In the genomic region with DNA sequence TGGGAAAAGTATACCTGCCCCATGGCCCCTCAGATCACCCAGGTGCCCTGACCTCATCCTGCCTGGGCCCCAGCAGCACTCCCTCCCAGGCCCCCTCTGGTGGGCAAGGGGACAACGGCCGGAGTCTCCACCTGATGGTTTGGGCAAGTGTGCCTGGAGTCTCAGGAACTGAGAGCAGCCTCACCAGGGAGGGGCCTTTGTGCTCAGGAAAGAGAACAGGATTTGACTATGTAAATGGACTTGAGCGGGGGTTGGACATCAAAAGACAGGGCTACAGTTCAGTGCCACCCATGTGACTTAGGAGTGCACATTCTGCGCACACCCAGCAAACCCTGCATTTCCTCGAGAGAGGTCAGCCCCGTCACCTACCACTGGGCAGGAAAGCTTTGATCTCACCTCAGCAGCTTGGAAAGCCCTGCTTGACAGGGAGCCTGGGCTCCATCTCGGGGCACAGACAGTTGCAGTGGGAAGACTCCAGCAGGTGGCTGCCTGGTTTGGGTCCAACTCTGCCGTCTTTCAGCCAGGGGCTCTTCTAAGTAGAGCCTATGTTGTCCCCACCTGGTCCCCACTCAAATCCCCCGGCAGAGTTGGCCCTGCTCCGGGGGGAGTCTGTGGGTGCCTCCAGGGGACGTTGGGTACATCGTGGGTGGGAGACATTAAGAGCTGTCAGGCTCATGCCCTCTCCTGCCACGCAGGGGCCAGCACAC, we compare ENCODE assay signal across 1 cellular context.
TF ChIP-seq lines count a peak whose summit lies in the region.

No MANE protein-coding gene starts in this region.

TF ChIP-seq in HepG2, 621 proteins besides CTCF, POLR2A, EP300 and RAD21 (continued from another document and continues in another):
- TF ChIP-seq ZNF709 (CRISPR knock-in tag; IDR thresholded peaks at IDR 0.05) (0 out of 2 replicates have a peak, but pooled peaks have one; percentile 17), GLI4 (CRISPR knock-in tag; IDR thresholded peaks at IDR 0.05; ENCODE audit: borderline replicate concordance) (no peak), PRPF4 (IDR thresholded peaks at IDR 0.05; ENCODE audit: low read depth, low read length, poor library complexity, severe bottlenecking) (no peak), SP4 (CRISPR knock-in tag; IDR thresholded peaks at IDR 0.05) (0 out of 2 replicates have a peak, but pooled peaks have one; percentile 23), PPARG (CRISPR knock-in tag; conservative IDR thresholded peaks at IDR 0.05) (peak; percentile 73; the same call in 1 of the 2 replicates), ZNF567 (CRISPR knock-in tag; IDR thresholded peaks at IDR 0.05; ENCODE audit: borderline replicate concordance) (no peak; the same call in 1 of the 2 replicates), SPEN (CRISPR knock-in tag; IDR thresholded peaks at IDR 0.05; ENCODE audit: low read depth) (peak; percentile 88), CENPT (CRISPR knock-in tag; IDR thresholded peaks at IDR 0.05; ENCODE audit: low read depth) (peak; percentile 60; the same call in 1 of the 2 replicates), HMGA1 (CRISPR knock-in tag; conservative IDR thresholded peaks at IDR 0.05) (no peak), MXI1 (IDR thresholded peaks at IDR 0.05; ENCODE audit: borderline replicate concordance, low read depth, low read length) (peak; percentile 77; the same call in 1 of the 3 replicates), NFE2L2 (IDR thresholded peaks at IDR 0.05; ENCODE audit: low read length) (no peak), U2AF1 (optimal IDR thresholded peaks at IDR 0.05; ENCODE audit: low read depth, low read length) (peak; percentile 94), MLLT10 (CRISPR knock-in tag; IDR thresholded peaks at IDR 0.05) (no peak), ZFP90 (CRISPR knock-in tag; IDR thresholded peaks at IDR 0.05; ENCODE audit: borderline replicate concordance) (peak; percentile 86; the same call in 1 of the 2 replicates), ATAD3A (CRISPR knock-in tag; IDR thresholded peaks at IDR 0.05) (no peak), CREM (IDR thresholded peaks at IDR 0.05) (peak; percentile 77), CREM (CRISPR knock-in tag; IDR thresholded peaks at IDR 0.05) (no peak), ARNTL (CRISPR knock-in tag; IDR thresholded peaks at IDR 0.05) (peak; percentile 95), SIX4 (CRISPR knock-in tag; IDR thresholded peaks at IDR 0.05) (peak; percentile 74; the same call in 1 of the 2 replicates), ARNT (IDR thresholded peaks at IDR 0.05) (no peak), ARID2 (CRISPR knock-in tag; IDR thresholded peaks at IDR 0.05; ENCODE audit: borderline replicate concordance) (no peak), ZNF766 (CRISPR knock-in tag; IDR thresholded peaks at IDR 0.05; ENCODE audit: borderline replicate concordance) (peak; percentile 75; the same call in 1 of the 2 replicates), MTA1 (CRISPR knock-in tag; IDR thresholded peaks at IDR 0.05; ENCODE audit: borderline replicate concordance) (peak; percentile 76), GTF2F1 (IDR thresholded peaks at IDR 0.05; ENCODE audit: low read length) (no peak), ZNF850 (CRISPR knock-in tag; conservative IDR thresholded peaks at IDR 0.05) (no peak), MIER2 (CRISPR knock-in tag; IDR thresholded peaks at IDR 0.05) (peak; percentile 67)
- TF ChIP-seq, protein P1, sequence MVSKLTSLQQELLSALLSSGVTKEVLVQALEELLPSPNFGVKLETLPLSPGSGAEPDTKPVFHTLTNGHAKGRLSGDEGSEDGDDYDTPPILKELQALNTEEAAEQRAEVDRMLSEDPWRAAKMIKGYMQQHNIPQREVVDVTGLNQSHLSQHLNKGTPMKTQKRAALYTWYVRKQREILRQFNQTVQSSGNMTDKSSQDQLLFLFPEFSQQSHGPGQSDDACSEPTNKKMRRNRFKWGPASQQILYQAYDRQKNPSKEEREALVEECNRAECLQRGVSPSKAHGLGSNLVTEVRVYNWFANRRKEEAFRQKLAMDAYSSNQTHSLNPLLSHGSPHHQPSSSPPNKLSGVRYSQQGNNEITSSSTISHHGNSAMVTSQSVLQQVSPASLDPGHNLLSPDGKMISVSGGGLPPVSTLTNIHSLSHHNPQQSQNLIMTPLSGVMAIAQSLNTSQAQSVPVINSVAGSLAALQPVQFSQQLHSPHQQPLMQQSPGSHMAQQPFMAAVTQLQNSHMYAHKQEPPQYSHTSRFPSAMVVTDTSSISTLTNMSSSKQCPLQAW (CRISPR knock-in tag; IDR thresholded peaks at IDR 0.05) = peak; percentile 96
- TF ChIP-seq, protein P2, sequence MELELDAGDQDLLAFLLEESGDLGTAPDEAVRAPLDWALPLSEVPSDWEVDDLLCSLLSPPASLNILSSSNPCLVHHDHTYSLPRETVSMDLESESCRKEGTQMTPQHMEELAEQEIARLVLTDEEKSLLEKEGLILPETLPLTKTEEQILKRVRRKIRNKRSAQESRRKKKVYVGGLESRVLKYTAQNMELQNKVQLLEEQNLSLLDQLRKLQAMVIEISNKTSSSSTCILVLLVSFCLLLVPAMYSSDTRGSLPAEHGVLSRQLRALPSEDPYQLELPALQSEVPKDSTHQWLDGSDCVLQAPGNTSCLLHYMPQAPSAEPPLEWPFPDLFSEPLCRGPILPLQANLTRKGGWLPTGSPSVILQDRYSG (CRISPR knock-in tag; IDR thresholded peaks at IDR 0.05) = no peak
- TF ChIP-seq, protein P3, sequence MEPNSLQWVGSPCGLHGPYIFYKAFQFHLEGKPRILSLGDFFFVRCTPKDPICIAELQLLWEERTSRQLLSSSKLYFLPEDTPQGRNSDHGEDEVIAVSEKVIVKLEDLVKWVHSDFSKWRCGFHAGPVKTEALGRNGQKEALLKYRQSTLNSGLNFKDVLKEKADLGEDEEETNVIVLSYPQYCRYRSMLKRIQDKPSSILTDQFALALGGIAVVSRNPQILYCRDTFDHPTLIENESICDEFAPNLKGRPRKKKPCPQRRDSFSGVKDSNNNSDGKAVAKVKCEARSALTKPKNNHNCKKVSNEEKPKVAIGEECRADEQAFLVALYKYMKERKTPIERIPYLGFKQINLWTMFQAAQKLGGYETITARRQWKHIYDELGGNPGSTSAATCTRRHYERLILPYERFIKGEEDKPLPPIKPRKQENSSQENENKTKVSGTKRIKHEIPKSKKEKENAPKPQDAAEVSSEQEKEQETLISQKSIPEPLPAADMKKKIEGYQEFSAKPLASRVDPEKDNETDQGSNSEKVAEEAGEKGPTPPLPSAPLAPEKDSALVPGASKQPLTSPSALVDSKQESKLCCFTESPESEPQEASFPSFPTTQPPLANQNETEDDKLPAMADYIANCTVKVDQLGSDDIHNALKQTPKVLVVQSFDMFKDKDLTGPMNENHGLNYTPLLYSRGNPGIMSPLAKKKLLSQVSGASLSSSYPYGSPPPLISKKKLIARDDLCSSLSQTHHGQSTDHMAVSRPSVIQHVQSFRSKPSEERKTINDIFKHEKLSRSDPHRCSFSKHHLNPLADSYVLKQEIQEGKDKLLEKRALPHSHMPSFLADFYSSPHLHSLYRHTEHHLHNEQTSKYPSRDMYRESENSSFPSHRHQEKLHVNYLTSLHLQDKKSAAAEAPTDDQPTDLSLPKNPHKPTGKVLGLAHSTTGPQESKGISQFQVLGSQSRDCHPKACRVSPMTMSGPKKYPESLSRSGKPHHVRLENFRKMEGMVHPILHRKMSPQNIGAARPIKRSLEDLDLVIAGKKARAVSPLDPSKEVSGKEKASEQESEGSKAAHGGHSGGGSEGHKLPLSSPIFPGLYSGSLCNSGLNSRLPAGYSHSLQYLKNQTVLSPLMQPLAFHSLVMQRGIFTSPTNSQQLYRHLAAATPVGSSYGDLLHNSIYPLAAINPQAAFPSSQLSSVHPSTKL (CRISPR knock-in tag; IDR thresholded peaks at IDR 0.05) = peak; percentile 97
- TF ChIP-seq, protein P4, sequence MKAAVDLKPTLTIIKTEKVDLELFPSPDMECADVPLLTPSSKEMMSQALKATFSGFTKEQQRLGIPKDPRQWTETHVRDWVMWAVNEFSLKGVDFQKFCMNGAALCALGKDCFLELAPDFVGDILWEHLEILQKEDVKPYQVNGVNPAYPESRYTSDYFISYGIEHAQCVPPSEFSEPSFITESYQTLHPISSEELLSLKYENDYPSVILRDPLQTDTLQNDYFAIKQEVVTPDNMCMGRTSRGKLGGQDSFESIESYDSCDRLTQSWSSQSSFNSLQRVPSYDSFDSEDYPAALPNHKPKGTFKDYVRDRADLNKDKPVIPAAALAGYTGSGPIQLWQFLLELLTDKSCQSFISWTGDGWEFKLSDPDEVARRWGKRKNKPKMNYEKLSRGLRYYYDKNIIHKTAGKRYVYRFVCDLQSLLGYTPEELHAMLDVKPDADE (CRISPR knock-in tag; IDR thresholded peaks at IDR 0.05) = no peak
- TF ChIP-seq, protein P5, sequence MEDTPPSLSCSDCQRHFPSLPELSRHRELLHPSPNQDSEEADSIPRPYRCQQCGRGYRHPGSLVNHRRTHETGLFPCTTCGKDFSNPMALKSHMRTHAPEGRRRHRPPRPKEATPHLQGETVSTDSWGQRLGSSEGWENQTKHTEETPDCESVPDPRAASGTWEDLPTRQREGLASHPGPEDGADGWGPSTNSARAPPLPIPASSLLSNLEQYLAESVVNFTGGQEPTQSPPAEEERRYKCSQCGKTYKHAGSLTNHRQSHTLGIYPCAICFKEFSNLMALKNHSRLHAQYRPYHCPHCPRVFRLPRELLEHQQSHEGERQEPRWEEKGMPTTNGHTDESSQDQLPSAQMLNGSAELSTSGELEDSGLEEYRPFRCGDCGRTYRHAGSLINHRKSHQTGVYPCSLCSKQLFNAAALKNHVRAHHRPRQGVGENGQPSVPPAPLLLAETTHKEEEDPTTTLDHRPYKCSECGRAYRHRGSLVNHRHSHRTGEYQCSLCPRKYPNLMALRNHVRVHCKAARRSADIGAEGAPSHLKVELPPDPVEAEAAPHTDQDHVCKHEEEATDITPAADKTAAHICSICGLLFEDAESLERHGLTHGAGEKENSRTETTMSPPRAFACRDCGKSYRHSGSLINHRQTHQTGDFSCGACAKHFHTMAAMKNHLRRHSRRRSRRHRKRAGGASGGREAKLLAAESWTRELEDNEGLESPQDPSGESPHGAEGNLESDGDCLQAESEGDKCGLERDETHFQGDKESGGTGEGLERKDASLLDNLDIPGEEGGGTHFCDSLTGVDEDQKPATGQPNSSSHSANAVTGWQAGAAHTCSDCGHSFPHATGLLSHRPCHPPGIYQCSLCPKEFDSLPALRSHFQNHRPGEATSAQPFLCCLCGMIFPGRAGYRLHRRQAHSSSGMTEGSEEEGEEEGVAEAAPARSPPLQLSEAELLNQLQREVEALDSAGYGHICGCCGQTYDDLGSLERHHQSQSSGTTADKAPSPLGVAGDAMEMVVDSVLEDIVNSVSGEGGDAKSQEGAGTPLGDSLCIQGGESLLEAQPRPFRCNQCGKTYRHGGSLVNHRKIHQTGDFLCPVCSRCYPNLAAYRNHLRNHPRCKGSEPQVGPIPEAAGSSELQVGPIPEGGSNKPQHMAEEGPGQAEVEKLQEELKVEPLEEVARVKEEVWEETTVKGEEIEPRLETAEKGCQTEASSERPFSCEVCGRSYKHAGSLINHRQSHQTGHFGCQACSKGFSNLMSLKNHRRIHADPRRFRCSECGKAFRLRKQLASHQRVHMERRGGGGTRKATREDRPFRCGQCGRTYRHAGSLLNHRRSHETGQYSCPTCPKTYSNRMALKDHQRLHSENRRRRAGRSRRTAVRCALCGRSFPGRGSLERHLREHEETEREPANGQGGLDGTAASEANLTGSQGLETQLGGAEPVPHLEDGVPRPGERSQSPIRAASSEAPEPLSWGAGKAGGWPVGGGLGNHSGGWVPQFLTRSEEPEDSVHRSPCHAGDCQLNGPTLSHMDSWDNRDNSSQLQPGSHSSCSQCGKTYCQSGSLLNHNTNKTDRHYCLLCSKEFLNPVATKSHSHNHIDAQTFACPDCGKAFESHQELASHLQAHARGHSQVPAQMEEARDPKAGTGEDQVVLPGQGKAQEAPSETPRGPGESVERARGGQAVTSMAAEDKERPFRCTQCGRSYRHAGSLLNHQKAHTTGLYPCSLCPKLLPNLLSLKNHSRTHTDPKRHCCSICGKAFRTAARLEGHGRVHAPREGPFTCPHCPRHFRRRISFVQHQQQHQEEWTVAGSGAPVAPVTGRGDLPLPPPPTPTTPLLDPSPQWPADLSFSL (CRISPR knock-in tag; IDR thresholded peaks at IDR 0.05) = no peak; the same call in 1 of the 2 replicates
- TF ChIP-seq, protein P6, sequence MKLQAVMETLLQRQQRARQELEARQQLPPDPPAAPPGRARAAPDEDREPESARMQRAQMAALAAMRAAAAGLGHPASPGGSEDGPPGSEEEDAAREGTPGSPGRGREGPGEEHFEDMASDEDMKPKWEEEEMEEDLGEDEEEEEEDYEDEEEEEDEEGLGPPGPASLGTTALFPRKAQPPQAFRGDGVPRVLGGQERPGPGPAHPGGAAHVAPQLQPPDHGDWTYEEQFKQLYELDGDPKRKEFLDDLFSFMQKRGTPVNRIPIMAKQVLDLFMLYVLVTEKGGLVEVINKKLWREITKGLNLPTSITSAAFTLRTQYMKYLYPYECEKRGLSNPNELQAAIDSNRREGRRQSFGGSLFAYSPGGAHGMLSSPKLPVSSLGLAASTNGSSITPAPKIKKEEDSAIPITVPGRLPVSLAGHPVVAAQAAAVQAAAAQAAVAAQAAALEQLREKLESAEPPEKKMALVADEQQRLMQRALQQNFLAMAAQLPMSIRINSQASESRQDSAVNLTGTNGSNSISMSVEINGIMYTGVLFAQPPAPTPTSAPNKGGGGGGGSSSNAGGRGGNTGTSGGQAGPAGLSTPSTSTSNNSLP (IDR thresholded peaks at IDR 0.05; ENCODE audit: low read depth, low read length) = 0 out of 2 replicates have a peak, but pooled peaks have one; percentile 28
- TF ChIP-seq, protein P7, sequence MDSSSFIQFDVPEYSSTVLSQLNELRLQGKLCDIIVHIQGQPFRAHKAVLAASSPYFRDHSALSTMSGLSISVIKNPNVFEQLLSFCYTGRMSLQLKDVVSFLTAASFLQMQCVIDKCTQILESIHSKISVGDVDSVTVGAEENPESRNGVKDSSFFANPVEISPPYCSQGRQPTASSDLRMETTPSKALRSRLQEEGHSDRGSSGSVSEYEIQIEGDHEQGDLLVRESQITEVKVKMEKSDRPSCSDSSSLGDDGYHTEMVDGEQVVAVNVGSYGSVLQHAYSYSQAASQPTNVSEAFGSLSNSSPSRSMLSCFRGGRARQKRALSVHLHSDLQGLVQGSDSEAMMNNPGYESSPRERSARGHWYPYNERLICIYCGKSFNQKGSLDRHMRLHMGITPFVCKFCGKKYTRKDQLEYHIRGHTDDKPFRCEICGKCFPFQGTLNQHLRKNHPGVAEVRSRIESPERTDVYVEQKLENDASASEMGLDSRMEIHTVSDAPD (CRISPR knock-in tag; IDR thresholded peaks at IDR 0.05) = peak; percentile 95
- TF ChIP-seq, protein P8, sequence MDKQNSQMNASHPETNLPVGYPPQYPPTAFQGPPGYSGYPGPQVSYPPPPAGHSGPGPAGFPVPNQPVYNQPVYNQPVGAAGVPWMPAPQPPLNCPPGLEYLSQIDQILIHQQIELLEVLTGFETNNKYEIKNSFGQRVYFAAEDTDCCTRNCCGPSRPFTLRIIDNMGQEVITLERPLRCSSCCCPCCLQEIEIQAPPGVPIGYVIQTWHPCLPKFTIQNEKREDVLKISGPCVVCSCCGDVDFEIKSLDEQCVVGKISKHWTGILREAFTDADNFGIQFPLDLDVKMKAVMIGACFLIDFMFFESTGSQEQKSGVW (CRISPR knock-in tag; IDR thresholded peaks at IDR 0.05; ENCODE audit: borderline replicate concordance) = no peak
- TF ChIP-seq, protein P9, sequence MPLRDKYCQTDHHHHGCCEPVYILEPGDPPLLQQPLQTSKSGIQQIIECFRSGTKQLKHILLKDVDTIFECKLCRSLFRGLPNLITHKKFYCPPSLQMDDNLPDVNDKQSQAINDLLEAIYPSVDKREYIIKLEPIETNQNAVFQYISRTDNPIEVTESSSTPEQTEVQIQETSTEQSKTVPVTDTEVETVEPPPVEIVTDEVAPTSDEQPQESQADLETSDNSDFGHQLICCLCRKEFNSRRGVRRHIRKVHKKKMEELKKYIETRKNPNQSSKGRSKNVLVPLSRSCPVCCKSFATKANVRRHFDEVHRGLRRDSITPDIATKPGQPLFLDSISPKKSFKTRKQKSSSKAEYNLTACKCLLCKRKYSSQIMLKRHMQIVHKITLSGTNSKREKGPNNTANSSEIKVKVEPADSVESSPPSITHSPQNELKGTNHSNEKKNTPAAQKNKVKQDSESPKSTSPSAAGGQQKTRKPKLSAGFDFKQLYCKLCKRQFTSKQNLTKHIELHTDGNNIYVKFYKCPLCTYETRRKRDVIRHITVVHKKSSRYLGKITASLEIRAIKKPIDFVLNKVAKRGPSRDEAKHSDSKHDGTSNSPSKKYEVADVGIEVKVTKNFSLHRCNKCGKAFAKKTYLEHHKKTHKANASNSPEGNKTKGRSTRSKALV (CRISPR knock-in tag; IDR thresholded peaks at IDR 0.05) = no peak
